Comparison of ENCODE assay signal across 20 cellular contexts in the genomic region with DNA sequence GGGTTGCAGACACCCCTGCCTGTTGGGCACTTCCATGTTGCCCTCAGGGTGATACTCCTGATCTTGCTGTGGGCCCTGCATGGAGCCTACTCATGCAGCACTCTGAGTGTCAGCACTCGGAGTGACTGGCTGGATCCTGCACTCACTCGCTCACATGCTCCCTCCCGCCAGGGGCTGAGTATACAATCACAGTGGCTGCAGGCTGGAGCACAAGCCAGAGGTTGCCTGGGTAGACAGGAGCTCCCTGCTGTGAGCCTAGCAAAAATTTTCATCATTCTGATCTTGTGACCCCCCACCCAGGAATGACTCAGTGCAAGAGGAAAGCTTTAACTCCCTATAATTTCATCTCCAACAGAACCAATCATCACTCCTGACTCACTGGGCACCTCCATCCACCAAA.
DNase-seq lines count a peak whose midpoint lies in the region; ATAC-seq and TF ChIP-seq lines count a peak whose summit lies in the region.
"Had no signal": no experiment of that assay in that cellular context is flagged by ENCODE, and none has a peak within 500 bp of the region (broad histone marks: within the 10 kb centered on the region; RNA-seq: fewer than 3 reads in every experiment).

No MANE protein-coding gene starts in this region.

- H3K4me1 ChIP-seq in IMR-90 (ENCODE audit: control insufficient read depth, insufficient read depth, low read length), result no peaks in the 10 kb centered on the region
- no peaks in the 10 kb centered on the region for H3K4me1 ChIP-seq in BE2C

- no peak overlapping the region for H2AFZ ChIP-seq in IMR-90 (replicated peaks; ENCODE audit: low read length, poor library complexity)
- H2AFZ ChIP-seq: PC-9 had no signal

- no peaks in the 10 kb centered on the region for H4K20me1 ChIP-seq in IMR-90 (ENCODE audit: insufficient read depth, low read length)

- no peaks in the 10 kb centered on the region for H3K79me1 ChIP-seq in IMR-90 (ENCODE audit: low read depth in 1 of 2, low read length in 2 of 2)

- no peak overlapping the region for H3K14ac ChIP-seq in IMR-90 (replicated peaks; ENCODE audit: low read depth, low read length)

- H3K9me1 ChIP-seq in IMR-90 (ENCODE audit: insufficient read depth, low read length), result no peaks in the 10 kb centered on the region

- intact Hi-C loops in IMR-90 (cut with micrococcal nuclease), result no loop called here

- no peak overlapping the region for H3K27ac ChIP-seq in IMR-90 (ENCODE audit: insufficient read depth, low read length)
- no peak overlapping the region for H3K27ac ChIP-seq in RWPE1
- H3K27ac ChIP-seq: PC-9 had no signal

- no peak overlapping the region for H4K91ac ChIP-seq in IMR-90 (ENCODE audit: insufficient read depth, low read depth, low read length)

- no peak overlapping the region for H2AK5ac ChIP-seq in IMR-90 (ENCODE audit: low read depth, low read length)

- H3K36me3 ChIP-seq in IMR-90 (ENCODE audit: control insufficient read depth, insufficient read depth, low read length) (no peaks in the 10 kb centered on the region), BE2C (no peaks in the 10 kb centered on the region)

- POLR2A ChIA-PET in IMR-90 (lab: Charles Lee; ENCODE audit: unreplicated experiment), result no interaction called here
- POLR2A ChIA-PET in RWPE1 (lab: Yijun Ruan, JAX; ENCODE audit: low non-redundant PET), result no interaction called here

- H3K27me3 ChIP-seq in IMR-90 (ENCODE audit: control insufficient read depth, insufficient read depth, low read length), result no peaks in the 10 kb centered on the region
- no peaks in the 10 kb centered on the region for H3K27me3 ChIP-seq in BE2C

- H3K4me2 ChIP-seq in IMR-90 (ENCODE audit: low read depth, low read length), result no peak overlapping the region
- H3K4me2 ChIP-seq: PC-9 had no signal

- H3K9me3 ChIP-seq in IMR-90 (ENCODE audit: control insufficient read depth, insufficient read depth, low read length) (no peaks in the 10 kb centered on the region), BE2C (no peaks in the 10 kb centered on the region; the same call in 1 of the 2 replicates)

- CTCF ChIA-PET in IMR-90 (lab: Yijun Ruan, JAX) (no interaction called here), RWPE1 (lab: Yijun Ruan, JAX) (no interaction called here)

- H3K4me3 ChIP-seq in IMR-90 (ENCODE audit: insufficient read depth, low read depth, low read length) (no peak overlapping the region), astrocyte of the spinal cord (ENCODE audit: low read depth, low read length) (no peak overlapping the region), BE2C (ENCODE audit: low read depth, low read length) (no peak overlapping the region)
- H3K4me3 ChIP-seq: PC-9 had no signal

- no TSS peak for BruUV-seq in IMR-90 (replicated peaks; lab: Mats Ljungman, UMichigan)

- in situ Hi-C loops in IMR-90 (cut with MboI; ENCODE audit: low sequenced_read_pairs) (no loop called here), astrocyte of the spinal cord (cut with HindIII; ENCODE audit: low sequenced_read_pairs) (no loop called here), GM13976 (cut with MboI; ENCODE audit: low sequenced_read_pairs, unreplicated experiment) (no loop called here)

- 100% methylated on average over 1 of the region's 3 CpGs; no CpG with 5 or more reads in 1 of the 2 experiments for WGBS in IMR-90 (ENCODE audit: extremely low coverage in 2 of 2, insufficient read length in 1 of 2), 2 experiments

- H2BK5ac ChIP-seq in IMR-90 (ENCODE audit: low read depth, low read length, poor library complexity, severe bottlenecking), result no peak overlapping the region

- H3K56ac ChIP-seq in IMR-90 (ENCODE audit: extremely low read depth, insufficient read depth, low read length), result no peak overlapping the region

- ATAC-seq in IMR-90 (ENCODE audit: low read depth) (no peak), GM18861 (IDR thresholded peaks at IDR 0.05; ENCODE audit: unreplicated experiment) (no peak)
- ATAC-seq: HepG2 had no signal

- H3K9ac ChIP-seq in IMR-90 (ENCODE audit: low read depth, low read length), result no peak overlapping the region

- no peak overlapping the region for H2BK15ac ChIP-seq in IMR-90 (ENCODE audit: low read depth, low read length)

- H2BK120ac ChIP-seq in IMR-90 (ENCODE audit: low read depth, low read length), result no peak overlapping the region

- peak; percentile 6 for DNase-seq in Daoy (ENCODE audit: low read depth)
- peak; percentile 1 for DNase-seq in IMR-90
- DNase-seq in astrocyte of the spinal cord (ENCODE audit: low read depth, low spot score), result peak; percentile 34
- DNase-seq in iris pigment epithelial cell (ENCODE audit: low read depth), result peak; percentile 20
- no peak for DNase-seq in GM13976 (ENCODE audit: low spot score)
- DNase-seq in BE2C, result no peak
- no peak for DNase-seq in RWPE1 (ENCODE audit: low spot score)
- DNase-seq: 8988T; CD4-positive, CD25-positive, alpha-beta regulatory T cell; COR-L47; DMS 273 treated with DMSO at 0.1 percent for 48 hours; DND-41; KG1; NCI-H1417 treated with DMSO at 0.1 percent for 48 hours; NCI-H187 treated with DMSO at 0.1 percent for 48 hours; NCI-H226; NCI-H524; PC-9 had no signal

- no peak for TF ChIP-seq CTCF in IMR-90 (conservative IDR thresholded peaks at IDR 0.05; ENCODE audit: low read depth, low read length)
- no peak for TF ChIP-seq CTCF in astrocyte of the spinal cord (IDR thresholded peaks at IDR 0.05; ENCODE audit: low read depth, low read length)
- TF ChIP-seq CTCF in GM13976 (IDR thresholded peaks at IDR 0.05; ENCODE audit: borderline replicate concordance, control extremely low read depth, extremely low read depth, insufficient read depth, missing control alignments), result no peak
- TF ChIP-seq CTCF in BE2C (IDR thresholded peaks at IDR 0.05; ENCODE audit: low read depth, low read length), result no peak
- TF ChIP-seq CTCF in RWPE1 (conservative IDR thresholded peaks at IDR 0.05; ENCODE audit: low read depth), result no peak

- H2BK20ac ChIP-seq in IMR-90 (ENCODE audit: low read depth, low read length), result no peak overlapping the region

- no peak overlapping the region for H3K4ac ChIP-seq in IMR-90 (ENCODE audit: low read depth, low read length)

- no peak for TF ChIP-seq POLR2A in IMR-90 (IDR thresholded peaks at IDR 0.05; ENCODE audit: low read depth, low read length)

- dilution Hi-C loops in IMR-90 (cut with HindIII; ENCODE audit: low sequenced_read_pairs, unreplicated experiment), result no loop called here

- no peak for TF ChIP-seq RAD21 in IMR-90 (IDR thresholded peaks at IDR 0.05; ENCODE audit: low read length)

- no peak overlapping the region for H3K18ac ChIP-seq in IMR-90 (ENCODE audit: low read depth, low read length)

- H3K23ac ChIP-seq in IMR-90 (ENCODE audit: low read depth, low read length), result no peak overlapping the region

- H4K5ac ChIP-seq in IMR-90 (ENCODE audit: low read depth, low read length), result no peak overlapping the region

- no peak overlapping the region for H2AK9ac ChIP-seq in IMR-90 (replicated peaks; ENCODE audit: low read depth, low read length, poor library complexity)

- H4K8ac ChIP-seq in IMR-90 (ENCODE audit: low read depth in 2 of 2, low read length in 2 of 2), result no peak overlapping the region

TF ChIP-seq in IMR-90, 13 proteins besides CTCF, POLR2A, EP300 and RAD21:
- no peak for TF ChIP-seq USF2 (IDR thresholded peaks at IDR 0.05; ENCODE audit: low read depth, low read length)
- TF ChIP-seq, protein P1, sequence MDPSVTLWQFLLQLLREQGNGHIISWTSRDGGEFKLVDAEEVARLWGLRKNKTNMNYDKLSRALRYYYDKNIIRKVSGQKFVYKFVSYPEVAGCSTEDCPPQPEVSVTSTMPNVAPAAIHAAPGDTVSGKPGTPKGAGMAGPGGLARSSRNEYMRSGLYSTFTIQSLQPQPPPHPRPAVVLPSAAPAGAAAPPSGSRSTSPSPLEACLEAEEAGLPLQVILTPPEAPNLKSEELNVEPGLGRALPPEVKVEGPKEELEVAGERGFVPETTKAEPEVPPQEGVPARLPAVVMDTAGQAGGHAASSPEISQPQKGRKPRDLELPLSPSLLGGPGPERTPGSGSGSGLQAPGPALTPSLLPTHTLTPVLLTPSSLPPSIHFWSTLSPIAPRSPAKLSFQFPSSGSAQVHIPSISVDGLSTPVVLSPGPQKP (IDR thresholded peaks at IDR 0.05; ENCODE audit: borderline replicate concordance, low read depth, low read length), result no peak
- no peak for TF ChIP-seq RCOR1 (IDR thresholded peaks at IDR 0.05; ENCODE audit: insufficient replicate concordance, low read length)
- TF ChIP-seq RFX5 (IDR thresholded peaks at IDR 0.05; ENCODE audit: low read depth, low read length), result no peak
- TF ChIP-seq MAZ (IDR thresholded peaks at IDR 0.05; ENCODE audit: borderline replicate concordance, low read depth, low read length), result no peak
- no peak for TF ChIP-seq CHD1 (IDR thresholded peaks at IDR 0.05; ENCODE audit: low read depth, low read length)
- TF ChIP-seq SMC3 (IDR thresholded peaks at IDR 0.05; ENCODE audit: low read depth, low read length), result no peak
- TF ChIP-seq BHLHE40 (IDR thresholded peaks at IDR 0.05; ENCODE audit: low read depth, low read length), result no peak

Comparison
In these comparisons a context has a peak if more than half of its experiments do, and no peak if none do; other contexts are left out.
1. DNase-seq: peak in Daoy (single experiment), IMR-90 (single experiment), astrocyte of the spinal cord (single experiment) and iris pigment epithelial cell (single experiment); none in GM13976 (single experiment), BE2C (single experiment) and RWPE1 (single experiment).